In the genomic region with DNA sequence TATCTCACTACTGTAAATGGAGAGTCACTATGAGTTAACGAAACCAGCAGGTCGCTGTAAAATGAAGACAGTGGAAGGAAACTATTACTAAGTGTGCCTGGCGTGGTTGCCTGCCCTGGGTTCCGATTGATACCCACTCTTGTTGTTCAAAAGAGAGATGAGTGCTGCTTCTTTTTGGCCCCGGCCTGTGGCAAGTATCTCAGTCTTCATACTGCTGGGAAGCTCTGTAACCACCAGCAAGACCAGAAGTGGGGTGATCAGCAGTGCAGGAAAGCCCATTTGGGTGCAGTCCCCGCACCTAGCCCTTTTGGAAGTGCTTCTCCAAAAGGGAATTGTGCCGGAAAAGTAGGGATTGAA, we compare ENCODE assay signal across 17 cellular contexts.
DNase-seq lines count a peak whose midpoint lies in the region; ATAC-seq, FAIRE-seq and TF ChIP-seq lines count a peak whose summit lies in the region.
"Had no signal": no experiment of that assay in that cellular context is flagged by ENCODE, and none has a peak within 500 bp of the region (broad histone marks: within the 10 kb centered on the region; RNA-seq: fewer than 3 reads in every experiment).

No MANE protein-coding gene starts in this region.

- DNase-seq in activated naive CD4-positive, alpha-beta T cell treated with Interleukin-2 at 50 U/mL for 16 hours, result peak; percentile 40
- no peak for DNase-seq in activated naive CD4-positive, alpha-beta T cell (lab: John Stamatoyannopoulos, UW)
- DNase-seq in activated naive CD4-positive, alpha-beta T cell treated with anti-CD3 and anti-CD28 coated beads, Interleukin-2, amount 50 U/mL, for 16 hours, result peak; percentile 63
- peak; percentile 39 for DNase-seq in stimulated activated CD4-positive, alpha-beta T cell treated with anti-CD3 and anti-CD28 coated beads, Interleukin-12 subunit alpha, Interleukin-12 subunit beta, amount 100 ng/mL, for 4 hours
- DNase-seq in gastrocnemius medialis (no peak), kidney (no peak), OCI-LY7 (ENCODE audit: low spot score) (no peak), DMS153 (lab: John Stamatoyannopoulos, UW) (no peak)
- DNase-seq: cerebellar nuclear complex, Karpas-422, left lung, retina, tibial artery had no signal

- TF ChIP-seq POLR2A in gastrocnemius medialis (IDR thresholded peaks at IDR 0.05), result no peak

- H3K36me3 ChIP-seq in gastrocnemius medialis (peaks cover 0 to 20% of the 10 kb centered on the region in 2 donors), kidney (ENCODE audit: control insufficient read depth in 1 of 2, insufficient read depth in 2 of 2, low read length in 2 of 2) (peaks cover 10 to 26% of the 10 kb centered on the region in 2 donors), OCI-LY7 (ENCODE audit: insufficient read depth, low read length) (no peaks in the 10 kb centered on the region)

- H3K9me3 ChIP-seq in gastrocnemius medialis (no peaks in the 10 kb centered on the region), kidney (ENCODE audit: control insufficient read depth in 1 of 2, low read length in 2 of 2) (no peaks in the 10 kb centered on the region), OCI-LY7 (ENCODE audit: low read length) (no peaks in the 10 kb centered on the region)
- H3K9me3 ChIP-seq: A549, left lung, tibial artery had no signal

- CTCF ChIA-PET in OCI-LY7 (lab: Charles Lee; ENCODE audit: unreplicated experiment), result no interaction called here

- no peak overlapping the region for H3K9ac ChIP-seq in kidney (ENCODE audit: low read length in 2 of 2)

- H3K27me3 ChIP-seq in gastrocnemius medialis, result no peaks in the 10 kb centered on the region
- H3K27me3 ChIP-seq: hepatocyte, left lung, tibial artery had no signal

- no peak overlapping the region for H2AFZ ChIP-seq in OCI-LY7 (ENCODE audit: low read length)
- H2AFZ ChIP-seq: hepatocyte had no signal

- in situ Hi-C loops in gastrocnemius medialis (cut with MboI; ENCODE audit: low sequenced_read_pairs in 4 of 4), result loop anchor here in 2 of 4 donors (25.0 kb wide), 1 partner anchor 731 kb away; the partner anchor contains the start of gene CPPED1 (in 2 of the 2)

- no peak for TF ChIP-seq CTCF in gastrocnemius medialis (IDR thresholded peaks at IDR 0.05 in 4 of 5, conservative IDR thresholded peaks at IDR 0.05 in 1 of 5)
- TF ChIP-seq CTCF in kidney (IDR thresholded peaks at IDR 0.05; ENCODE audit: borderline replicate concordance, extremely low read depth, insufficient read depth), result no peak
- TF ChIP-seq CTCF in OCI-LY7 (conservative IDR thresholded peaks at IDR 0.05; ENCODE audit: low read length), result no peak

- POLR2A ChIA-PET in OCI-LY7 (lab: Charles Lee), result interaction anchor here (0.7 to 0.9 kb wide), 3 partner anchors 9 to 700 kb away, joined by 3 to 7 read pairs (median 4); no protein-coding TSS in a partner anchor

- no peak overlapping the region for H3K4me3 ChIP-seq in gastrocnemius medialis
- H3K4me3 ChIP-seq in kidney (ENCODE audit: low read length in 2 of 2), result no peak overlapping the region
- H3K4me3 ChIP-seq in OCI-LY7 (ENCODE audit: low read depth, low read length, poor library complexity, severe bottlenecking), result no peak overlapping the region
- H3K4me3 ChIP-seq: A549, hepatocyte, left lung, tibial artery had no signal

- intact Hi-C loops in gastrocnemius medialis (cut with DNase I; ENCODE audit: low total_unique reads), result no loop called here
- intact Hi-C loops in kidney (cut with DNase I), result no loop called here
- intact Hi-C loops in OCI-LY7 (cut with micrococcal nuclease; ENCODE audit: unreplicated experiment), result no loop called here

- H3K4me2 ChIP-seq in OCI-LY7 (ENCODE audit: low read length), result no peak overlapping the region
- H3K4me2 ChIP-seq: A549, hepatocyte had no signal

- FAIRE-seq in kidney (lab: Jason Lieb, UNC), result no peak
- FAIRE-seq: A549, D721Med had no signal

- ATAC-seq in gastrocnemius medialis, result no peak
- ATAC-seq: A549, left lung had no signal

- H3K9me2 ChIP-seq in OCI-LY7 (ENCODE audit: insufficient read depth, low read length), result no peaks in the 10 kb centered on the region

- H4K20me1 ChIP-seq in OCI-LY7 (ENCODE audit: insufficient read depth, low read length), result no peaks in the 10 kb centered on the region

- no TSS peak for BruUV-seq in OCI-LY7 (replicated peaks; lab: Mats Ljungman, UMichigan)

- no peak overlapping the region for H3K27ac ChIP-seq in gastrocnemius medialis
- H3K27ac ChIP-seq in kidney (ENCODE audit: low read depth in 2 of 2, low read length in 2 of 2), result no peak overlapping the region
- no peak overlapping the region for H3K27ac ChIP-seq in OCI-LY7 (ENCODE audit: low read depth, low read length, poor library complexity, severe bottlenecking)
- H3K27ac ChIP-seq: A549, hepatocyte, RWPE1, tibial artery had no signal

- H3K4me1 ChIP-seq in gastrocnemius medialis (no peaks in the 10 kb centered on the region), kidney (ENCODE audit: control insufficient read depth in 1 of 2, insufficient read depth in 1 of 2, low read depth in 1 of 2, low read length in 2 of 2) (peaks cover 4 to 11% of the 10 kb centered on the region in 2 donors), OCI-LY7 (ENCODE audit: insufficient read depth, low read length, poor library complexity, severe bottlenecking) (peaks cover 17% of the 10 kb centered on the region)
- H3K4me1 ChIP-seq: A549, tibial artery had no signal

- no peaks in the 10 kb centered on the region for H3K79me2 ChIP-seq in OCI-LY7 (ENCODE audit: insufficient read depth, low read depth, low read length)
- H3K79me2 ChIP-seq: hepatocyte had no signal

Comparison
In these comparisons a context has a peak if more than half of its experiments do, and no peak if none do; other contexts are left out.
1. DNase-seq: peak in activated naive CD4-positive, alpha-beta T cell treated with Interleukin-2 at 50 U/mL for 16 hours (single experiment), activated naive CD4-positive, alpha-beta T cell treated with anti-CD3 and anti-CD28 coated beads, Interleukin-2, amount 50 U/mL, for 16 hours (single experiment) and stimulated activated CD4-positive, alpha-beta T cell treated with anti-CD3 and anti-CD28 coated beads, Interleukin-12 subunit alpha, Interleukin-12 subunit beta, amount 100 ng/mL, for 4 hours (single experiment); none in activated naive CD4-positive, alpha-beta T cell (0 of 4), gastrocnemius medialis (0 of 2), kidney (single experiment), OCI-LY7 (single experiment) and DMS153 (single experiment).